19 cellular contexts compared by ENCODE assay signal in the genomic region with DNA sequence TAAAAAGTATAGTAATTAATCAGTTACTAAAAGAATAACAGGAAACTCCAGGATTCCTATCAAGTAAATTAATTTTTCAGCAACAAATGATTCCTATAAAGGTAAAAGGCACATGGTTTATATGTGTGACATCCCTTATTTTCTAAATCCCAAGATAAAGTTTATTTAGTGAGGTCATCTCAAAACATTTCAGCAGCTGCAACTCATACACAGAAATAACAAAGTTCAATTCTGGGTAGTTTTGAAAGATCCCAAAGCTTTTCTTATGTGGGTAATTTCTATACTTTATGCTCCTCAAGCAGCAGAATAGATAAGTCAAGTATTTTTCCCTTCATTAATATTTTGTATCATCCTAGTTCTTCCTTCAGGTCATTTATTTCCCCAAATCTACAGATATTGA.
DNase-seq lines count a peak whose midpoint lies in the region; ATAC-seq and TF ChIP-seq lines count a peak whose summit lies in the region.
"Had no signal": no experiment of that assay in that cellular context is flagged by ENCODE, and none has a peak within 500 bp of the region (broad histone marks: within the 10 kb centered on the region; RNA-seq: fewer than 3 reads in every experiment).

No MANE protein-coding gene starts in this region.

- H3K9me3 Mint-ChIP-seq in dendritic cell treated with granulocyte-macrophage colony-stimulating factor and Interleukin-4, amounts not matched to agents 40 ng/mL and 50 ng/mL, for 4 days = no peaks in the 10 kb centered on the region
- no peaks in the 10 kb centered on the region for H3K9me3 Mint-ChIP-seq in osteocyte (ENCODE audit: unreplicated experiment)
- no peaks in the 10 kb centered on the region for H3K9me3 Mint-ChIP-seq in naive thymus-derived CD8-positive, alpha-beta T cell

- intact Hi-C loops in dendritic cell treated with granulocyte-macrophage colony-stimulating factor and Interleukin-4, amounts not matched to agents 40 ng/mL and 50 ng/mL, for 4 days (cut with micrococcal nuclease) = loop anchor here (10.0 kb wide), 1 partner anchor 116 kb away; a partner anchor contains a TSS
- intact Hi-C loops in esophagus squamous epithelium (cut with DNase I) = no loop called here

- no peaks in the 10 kb centered on the region for H3K27me3 Mint-ChIP-seq in dendritic cell treated with granulocyte-macrophage colony-stimulating factor and Interleukin-4, amounts not matched to agents 40 ng/mL and 50 ng/mL, for 4 days
- H3K27me3 Mint-ChIP-seq in osteocyte (ENCODE audit: unreplicated experiment) = no peaks in the 10 kb centered on the region
- H3K27me3 Mint-ChIP-seq in naive thymus-derived CD8-positive, alpha-beta T cell = no peaks in the 10 kb centered on the region

- DNase-seq in SK-N-MC (ENCODE audit: low read depth, low spot score) (no peak), osteocyte (ENCODE audit: extremely low spot score, unreplicated experiment) (no peak), NCI-H1436 treated with DMSO at 0.1 percent for 48 hours (lab: John Stamatoyannopoulos, UW) (no peak), esophagus squamous epithelium (lab: John Stamatoyannopoulos, UW) (no peak)
- DNase-seq in naive thymus-derived CD8-positive, alpha-beta T cell = no peak
- DNase-seq: ACHN, DND-41, KG1, MV-4-11, NCI-H187, NCI-H2227 treated with DMSO at 0.1 percent for 48 hours, NCI-H510A treated with DMSO at 0.1 percent for 48 hours, NCI-H774, SHP77 had no signal

- peaks cover 21% of the 10 kb centered on the region for H3K4me1 ChIP-seq in HEK293 (ENCODE audit: control insufficient read depth, insufficient read depth, low read length)
- peaks cover 0 to 5% (median 0%) of the 10 kb centered on the region in 3 donors for H3K4me1 ChIP-seq in esophagus squamous epithelium

- TF ChIP-seq POLR2A in esophagus squamous epithelium (IDR thresholded peaks at IDR 0.05) = no peak

- peak overlapping the region; percentile 51 for H3K27ac Mint-ChIP-seq in dendritic cell treated with granulocyte-macrophage colony-stimulating factor and Interleukin-4, amounts not matched to agents 40 ng/mL and 50 ng/mL, for 4 days
- H3K27ac Mint-ChIP-seq in osteocyte (ENCODE audit: unreplicated experiment) = peak overlapping the region; percentile 71
- peak overlapping the region in 1 of 10 donors; percentile 35 for H3K27ac Mint-ChIP-seq in naive thymus-derived CD8-positive, alpha-beta T cell
- H3K27ac Mint-ChIP-seq: GM23338 had no signal

- H3K4me3 Mint-ChIP-seq in dendritic cell treated with granulocyte-macrophage colony-stimulating factor and Interleukin-4, amounts not matched to agents 40 ng/mL and 50 ng/mL, for 4 days = no peak overlapping the region
- H3K4me3 Mint-ChIP-seq in osteocyte (ENCODE audit: unreplicated experiment) = no peak overlapping the region
- H3K4me3 Mint-ChIP-seq in naive thymus-derived CD8-positive, alpha-beta T cell = no peak overlapping the region
- H3K4me3 Mint-ChIP-seq: GM23338 had no signal

- no peaks in the 10 kb centered on the region for H3K27me3 ChIP-seq in esophagus squamous epithelium

- peaks cover 22% of the 10 kb centered on the region for H3K4me1 Mint-ChIP-seq in dendritic cell treated with granulocyte-macrophage colony-stimulating factor and Interleukin-4, amounts not matched to agents 40 ng/mL and 50 ng/mL, for 4 days (ENCODE audit: low read depth)
- H3K4me1 Mint-ChIP-seq in osteocyte (ENCODE audit: unreplicated experiment) = peaks cover 24% of the 10 kb centered on the region
- H3K4me1 Mint-ChIP-seq in naive thymus-derived CD8-positive, alpha-beta T cell = peaks cover 0 to 2% (median 0%) of the 10 kb centered on the region in 4 donors
- H3K4me1 Mint-ChIP-seq: GM23338 had no signal

- CTCF ChIA-PET in HEK293 (lab: Yijun Ruan, JAX) = interaction anchor here (0.6 to 0.7 kb wide), 2 partner anchors 11 to 393 kb away, joined by 3 to 5 read pairs; no protein-coding TSS in a partner anchor

- H3K27ac ChIP-seq in HEK293 (ENCODE audit: extremely low read depth, low read depth, low read length) (no peak overlapping the region), SK-N-MC (peak overlapping the region; percentile 47; the same call in 1 of the 2 replicates), esophagus squamous epithelium (no peak overlapping the region)
- H3K27ac ChIP-seq: C4-2B had no signal

- ATAC-seq in naive thymus-derived CD8-positive, alpha-beta T cell = no peak
- ATAC-seq: GM23338, HCT116 had no signal

- H3K9me3 ChIP-seq in HEK293 (ENCODE audit: control insufficient read depth, insufficient read depth, low read depth, low read length) = no peaks in the 10 kb centered on the region
- H3K9me3 ChIP-seq in SK-N-MC (ENCODE audit: low read depth, low read length) = no peaks in the 10 kb centered on the region
- no peaks in the 10 kb centered on the region for H3K9me3 ChIP-seq in esophagus squamous epithelium

- no peaks in the 10 kb centered on the region for H3K36me3 Mint-ChIP-seq in dendritic cell treated with granulocyte-macrophage colony-stimulating factor and Interleukin-4, amounts not matched to agents 40 ng/mL and 50 ng/mL, for 4 days (ENCODE audit: low read depth)
- H3K36me3 Mint-ChIP-seq in osteocyte (ENCODE audit: unreplicated experiment) = peaks cover 5% of the 10 kb centered on the region
- no peaks in the 10 kb centered on the region for H3K36me3 Mint-ChIP-seq in naive thymus-derived CD8-positive, alpha-beta T cell

- H3K4me3 ChIP-seq in HEK293 (ENCODE audit: low read depth, low read length) = no peak overlapping the region
- H3K4me3 ChIP-seq in SK-N-MC = no peak overlapping the region
- no peak overlapping the region for H3K4me3 ChIP-seq in esophagus squamous epithelium
- H3K4me3 ChIP-seq: GM23338 had no signal

- H3K36me3 ChIP-seq in HEK293 (ENCODE audit: control insufficient read depth in 2 of 2, insufficient read depth in 1 of 2, low read length in 2 of 2) = no peaks in the 10 kb centered on the region; a peak in 1 of 3 replicates
- no peaks in the 10 kb centered on the region for H3K36me3 ChIP-seq in SK-N-MC (ENCODE audit: insufficient read depth, low read length)
- peaks cover 0 to 3% (median 0%) of the 10 kb centered on the region in 3 donors for H3K36me3 ChIP-seq in esophagus squamous epithelium

- POLR2A ChIA-PET in HEK293 (lab: Yijun Ruan, JAX) = no interaction called here
- POLR2A ChIA-PET in naive thymus-derived CD8-positive, alpha-beta T cell (lab: Charles Lee) = no interaction called here

- TF ChIP-seq CTCF in HEK293 (tag by site-specific recombination; IDR thresholded peaks at IDR 0.05) (no peak), osteocyte (IDR thresholded peaks at IDR 0.05) (no peak), esophagus squamous epithelium (IDR thresholded peaks at IDR 0.05) (no peak)

- no peak overlapping the region for H3K9ac ChIP-seq in SK-N-MC (ENCODE audit: insufficient read length)

TF ChIP-seq in HEK293, 187 proteins besides CTCF, POLR2A, EP300 and RAD21:
- TF ChIP-seq ZBTB1 (tag by site-specific recombination; IDR thresholded peaks at IDR 0.05) = no peak
- TF ChIP-seq ZNF10 (tag by site-specific recombination; IDR thresholded peaks at IDR 0.05) = no peak
- TF ChIP-seq, protein P1, sequence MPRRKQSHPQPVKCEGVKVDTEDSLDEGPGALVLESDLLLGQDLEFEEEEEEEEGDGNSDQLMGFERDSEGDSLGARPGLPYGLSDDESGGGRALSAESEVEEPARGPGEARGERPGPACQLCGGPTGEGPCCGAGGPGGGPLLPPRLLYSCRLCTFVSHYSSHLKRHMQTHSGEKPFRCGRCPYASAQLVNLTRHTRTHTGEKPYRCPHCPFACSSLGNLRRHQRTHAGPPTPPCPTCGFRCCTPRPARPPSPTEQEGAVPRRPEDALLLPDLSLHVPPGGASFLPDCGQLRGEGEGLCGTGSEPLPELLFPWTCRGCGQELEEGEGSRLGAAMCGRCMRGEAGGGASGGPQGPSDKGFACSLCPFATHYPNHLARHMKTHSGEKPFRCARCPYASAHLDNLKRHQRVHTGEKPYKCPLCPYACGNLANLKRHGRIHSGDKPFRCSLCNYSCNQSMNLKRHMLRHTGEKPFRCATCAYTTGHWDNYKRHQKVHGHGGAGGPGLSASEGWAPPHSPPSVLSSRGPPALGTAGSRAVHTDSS (tag by site-specific recombination; IDR thresholded peaks at IDR 0.05) = no peak
- TF ChIP-seq ZFHX2 (tag by site-specific recombination; conservative IDR thresholded peaks at IDR 0.05) = no peak
- TF ChIP-seq, protein P2, sequence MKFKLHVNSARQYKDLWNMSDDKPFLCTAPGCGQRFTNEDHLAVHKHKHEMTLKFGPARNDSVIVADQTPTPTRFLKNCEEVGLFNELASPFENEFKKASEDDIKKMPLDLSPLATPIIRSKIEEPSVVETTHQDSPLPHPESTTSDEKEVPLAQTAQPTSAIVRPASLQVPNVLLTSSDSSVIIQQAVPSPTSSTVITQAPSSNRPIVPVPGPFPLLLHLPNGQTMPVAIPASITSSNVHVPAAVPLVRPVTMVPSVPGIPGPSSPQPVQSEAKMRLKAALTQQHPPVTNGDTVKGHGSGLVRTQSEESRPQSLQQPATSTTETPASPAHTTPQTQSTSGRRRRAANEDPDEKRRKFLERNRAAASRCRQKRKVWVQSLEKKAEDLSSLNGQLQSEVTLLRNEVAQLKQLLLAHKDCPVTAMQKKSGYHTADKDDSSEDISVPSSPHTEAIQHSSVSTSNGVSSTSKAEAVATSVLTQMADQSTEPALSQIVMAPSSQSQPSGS (tag by site-specific recombination; IDR thresholded peaks at IDR 0.05; ENCODE audit: low read depth) = peak; percentile 53; the same call in 1 of the 2 replicates
- TF ChIP-seq, protein P3, sequence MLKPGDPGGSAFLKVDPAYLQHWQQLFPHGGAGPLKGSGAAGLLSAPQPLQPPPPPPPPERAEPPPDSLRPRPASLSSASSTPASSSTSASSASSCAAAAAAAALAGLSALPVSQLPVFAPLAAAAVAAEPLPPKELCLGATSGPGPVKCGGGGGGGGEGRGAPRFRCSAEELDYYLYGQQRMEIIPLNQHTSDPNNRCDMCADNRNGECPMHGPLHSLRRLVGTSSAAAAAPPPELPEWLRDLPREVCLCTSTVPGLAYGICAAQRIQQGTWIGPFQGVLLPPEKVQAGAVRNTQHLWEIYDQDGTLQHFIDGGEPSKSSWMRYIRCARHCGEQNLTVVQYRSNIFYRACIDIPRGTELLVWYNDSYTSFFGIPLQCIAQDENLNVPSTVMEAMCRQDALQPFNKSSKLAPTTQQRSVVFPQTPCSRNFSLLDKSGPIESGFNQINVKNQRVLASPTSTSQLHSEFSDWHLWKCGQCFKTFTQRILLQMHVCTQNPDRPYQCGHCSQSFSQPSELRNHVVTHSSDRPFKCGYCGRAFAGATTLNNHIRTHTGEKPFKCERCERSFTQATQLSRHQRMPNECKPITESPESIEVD (tag by site-specific recombination; IDR thresholded peaks at IDR 0.05) = peak; percentile 23; the same call in 1 of the 2 replicates
